Comparison of ENCODE assay signal across 8 cellular contexts in the genomic region with DNA sequence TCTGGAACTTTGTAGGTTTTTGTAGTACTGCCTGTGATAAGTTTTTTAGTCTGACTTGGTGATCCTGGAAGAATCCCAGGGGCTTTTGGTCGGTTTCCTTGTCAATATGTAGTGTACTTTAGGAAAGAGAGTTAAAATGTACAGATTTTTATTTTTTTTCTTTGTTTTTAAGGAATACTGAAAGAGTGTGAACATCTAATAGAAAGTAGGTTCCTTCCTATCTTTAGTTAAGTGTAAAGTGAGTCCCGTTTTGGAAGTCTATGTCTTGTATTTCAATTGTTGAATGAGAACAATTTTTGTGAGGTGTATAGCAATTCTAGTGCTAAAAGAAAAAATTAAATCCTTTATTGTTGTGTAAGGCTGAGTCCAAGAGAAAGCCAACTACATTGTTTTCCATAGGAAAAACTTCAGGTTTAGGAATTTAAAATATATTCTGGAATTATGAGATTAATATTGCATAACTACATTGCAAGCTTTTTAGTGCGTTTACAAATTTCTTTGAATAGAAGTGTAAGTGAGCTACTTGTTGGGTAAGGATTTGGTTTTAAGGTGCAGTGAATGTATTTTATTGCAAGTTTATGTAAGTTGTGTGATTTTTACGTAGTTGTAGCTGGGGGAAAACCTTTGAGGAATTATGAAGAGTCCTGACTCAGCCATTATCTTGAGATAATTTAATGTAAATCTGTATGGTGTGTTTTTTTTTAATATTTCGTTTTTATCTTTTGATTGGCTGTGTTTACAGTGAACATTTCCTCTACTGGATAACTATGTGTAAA. TPM values are rescaled to one million over a fixed set of nuclear protein-coding genes. Genes with fewer than 3 reads are reported as not detected.
DNase-seq lines count a peak whose midpoint lies in the region; FAIRE-seq and TF ChIP-seq lines count a peak whose summit lies in the region.

No MANE protein-coding gene starts in this region.

- H3K9me3 Mint-ChIP-seq in nephron: no peaks in the 10 kb centered on the region

- TF ChIP-seq CTCF in NB4 (IDR thresholded peaks at IDR 0.05; ENCODE audit: low read depth, low read length) (no peak), nephron (IDR thresholded peaks at IDR 0.05; ENCODE audit: unreplicated experiment in 3 of 3) (no peak)

- H3K27me3 Mint-ChIP-seq in nephron (ENCODE audit: low read depth): no peaks in the 10 kb centered on the region

- peaks cover 0 to 8% (median 6%) of the 10 kb centered on the region in 11 experiments; a peak in 11 of 22 replicates for H3K9me3 ChIP-seq in BLaER1 treated with 17β-estradiol and CSF1 and Interleukin-3, amounts not matched to agents 10 nM and 100 nM (replicated peaks in 1 of 11)
- no peaks in the 10 kb centered on the region for H3K9me3 ChIP-seq in ectodermal cell (ENCODE audit: control insufficient read depth, low read length)

- peak overlapping the region; percentile 94 to 100 (median 98) for H3K9ac ChIP-seq in BLaER1 treated with 17β-estradiol and CSF1 and Interleukin-3, amounts not matched to agents 10 nM and 100 nM

- TF ChIP-seq POLR2A in NB4 (IDR thresholded peaks at IDR 0.05; ENCODE audit: extremely low read depth, insufficient read length): no peak

- H3K36me3 Mint-ChIP-seq in nephron (ENCODE audit: low read depth): no peaks in the 10 kb centered on the region

- peak overlapping the region; percentile 90 to 97 (median 94) for H3K4me3 Mint-ChIP-seq in nephron

- intact Hi-C loops in posterior cingulate gyrus (cut with DNase I): loop anchor here (10.0 kb wide), 2 partner anchors 111 to 231 kb away; no protein-coding TSS in a partner anchor

- no peak for DNase-seq in NB4 (ENCODE audit: low read depth)
- no peak for DNase-seq in posterior cingulate gyrus
- no peak for DNase-seq in occipital lobe (lab: John Stamatoyannopoulos, UW)
- no peak for DNase-seq in mesenteric fat pad (ENCODE audit: low spot score)
- DNase-seq in urothelium cell line (ENCODE audit: low spot score): no peak

- H3K4me1 Mint-ChIP-seq in nephron: peaks cover 23% of the 10 kb centered on the region

- no peaks in the 10 kb centered on the region for H3K27me3 ChIP-seq in BLaER1 treated with 17β-estradiol and CSF1 and Interleukin-3, amounts not matched to agents 10 nM and 100 nM
- H3K27me3 ChIP-seq in ectodermal cell (ENCODE audit: control insufficient read depth, insufficient read depth, low read length, poor library complexity, severe bottlenecking): no peaks in the 10 kb centered on the region

- H4K20me1 ChIP-seq in BLaER1 treated with 17β-estradiol and CSF1 and Interleukin-3, amounts not matched to agents 10 nM and 100 nM: peaks cover 57 to 61% (median 60%) of the 10 kb centered on the region in 11 experiments

- peak overlapping the region; percentile 94 to 96 (median 96) for H3K27ac Mint-ChIP-seq in nephron

- peak overlapping the region; percentile 89 to 99 (median 98) for H3K4me3 ChIP-seq in BLaER1 treated with 17β-estradiol and CSF1 and Interleukin-3, amounts not matched to agents 10 nM and 100 nM
- peak overlapping the region; percentile 93 for H3K4me3 ChIP-seq in NB4 (ENCODE audit: low read depth, low read length)
- peak overlapping the region; percentile 92 for H3K4me3 ChIP-seq in ectodermal cell (ENCODE audit: insufficient read depth, low read depth, low read length)

- FAIRE-seq in urothelium cell line (lab: Jason Lieb, UNC): no peak

- H3K27ac ChIP-seq in BLaER1 treated with 17β-estradiol and CSF1 and Interleukin-3, amounts not matched to agents 10 nM and 100 nM: peak overlapping the region; percentile 94 to 100 (median 99)
- H3K27ac ChIP-seq in ectodermal cell (ENCODE audit: insufficient read depth, low read depth, low read length, poor library complexity, severe bottlenecking): no peak overlapping the region

- H3K4me2 ChIP-seq in BLaER1 treated with 17β-estradiol and CSF1 and Interleukin-3, amounts not matched to agents 10 nM and 100 nM: peak overlapping the region; percentile 71 to 92 (median 84)

- WGBS in ectodermal cell, 2 experiments: 31 to 37% methylated on average over 5 of the region's 5 CpGs

- 0 out of 22 replicates have a peak, but pooled peaks cover 0 to 4% (median 0%) of the 10 kb centered on the region in 11 experiments for H3K36me3 ChIP-seq in BLaER1 treated with 17β-estradiol and CSF1 and Interleukin-3, amounts not matched to agents 10 nM and 100 nM
- no peaks in the 10 kb centered on the region for H3K36me3 ChIP-seq in ectodermal cell (ENCODE audit: control insufficient read depth, insufficient read depth, low read length)

- H3K4me1 ChIP-seq in BLaER1 treated with 17β-estradiol and CSF1 and Interleukin-3, amounts not matched to agents 10 nM and 100 nM: peaks cover 43 to 54% (median 49%) of the 10 kb centered on the region in 10 experiments
- peaks cover 6% of the 10 kb centered on the region for H3K4me1 ChIP-seq in ectodermal cell (ENCODE audit: control insufficient read depth, insufficient read depth, low read length)

RNA-seq across cellular contexts. Expression of a gene that starts 1.7 kb away (rescaled TPM):
- polyA plus RNA-seq in ectodermal cell (2013, experiment 1 of 4): 154 TPM
- polyA plus RNA-seq in ectodermal cell (2013, experiment 2 of 4): 144 TPM
- 113 TPM for polyA plus RNA-seq in ectodermal cell (2013, experiment 3 of 4)
- polyA plus RNA-seq in ectodermal cell (2013, experiment 4 of 4): 136 TPM
- total RNA-seq in occipital lobe (167 TPM), mesenteric fat pad (182 TPM)

RNA-seq across cellular contexts. Expression of a gene that starts 29.7 kb away (rescaled TPM):
- not detected for polyA plus RNA-seq in ectodermal cell (2013, experiment 1 of 4)
- polyA plus RNA-seq in ectodermal cell (2013, experiment 2 of 4): not detected
- polyA plus RNA-seq in ectodermal cell (2013, experiment 3 of 4): not detected
- not detected for polyA plus RNA-seq in ectodermal cell (2013, experiment 4 of 4)
- total RNA-seq in occipital lobe (not detected), mesenteric fat pad (0.22 TPM)
